16 cellular contexts compared by ENCODE assay signal in genomic region chr1:160474392-160475242, GRCh38. TPM values are rescaled to one million over a fixed set of nuclear protein-coding genes. Genes with fewer than 3 reads are reported as not detected.
DNase-seq lines count a peak whose midpoint lies in the region; ATAC-seq, FAIRE-seq and TF ChIP-seq lines count a peak whose summit lies in the region.
"Had no signal": no experiment of that assay in that cellular context is flagged by ENCODE, and none has a peak within 500 bp of the region (broad histone marks: within the 10 kb centered on the region; RNA-seq: fewer than 3 reads in every experiment).

No MANE protein-coding gene starts in this region.

- H3K9me3 Mint-ChIP-seq in activated CD8-positive, alpha-beta T cell treated with anti-CD3 and anti-CD28 coated beads for 36 hours, result peaks cover 16% of the 10 kb centered on the region

- no peak overlapping the region for H3K27ac Mint-ChIP-seq in activated CD8-positive, alpha-beta T cell treated with anti-CD3 and anti-CD28 coated beads for 36 hours

- no peak overlapping the region for H3K4me3 Mint-ChIP-seq in activated CD8-positive, alpha-beta T cell treated with anti-CD3 and anti-CD28 coated beads for 36 hours
- H3K4me3 Mint-ChIP-seq: neural crest cell had no signal

- FAIRE-seq in GM12891 (lab: Jason Lieb, UNC), result peak; percentile 89

- POLR2A ChIA-PET in activated CD8-positive, alpha-beta T cell treated with anti-CD3 and anti-CD28 coated beads for 36 hours (lab: Charles Lee), result interaction anchor here (1.0 to 1.8 kb wide), 8 partner anchors 9 to 48 kb away, joined by 3 to 10 read pairs (median 4); no protein-coding TSS in a partner anchor

- DNase-seq in GM12891 (ENCODE audit: insufficient read length, low spot score), result no peak
- no peak for DNase-seq in activated CD8-positive, alpha-beta T cell treated with anti-CD3 and anti-CD28 coated beads for 36 hours
- no peak for DNase-seq in GM20000 (ENCODE audit: low spot score)
- no peak for DNase-seq in activated T-cell treated with anti-CD3 and anti-CD28 coated beads, Interleukin-2, amount 50 U/mL, for 48 hours
- DNase-seq in effector CD4-positive, alpha-beta T cell, result no peak
- DNase-seq in T-helper 9 cell, result no peak
- DNase-seq: activated effector memory CD4-positive, alpha-beta T cell treated with anti-CD3 and anti-CD28 coated beads, Interleukin-2, amount 50 U/mL, for 16 hours; heart right ventricle; NCI-H1105; NCI-H524 treated with DMSO at 0.1 percent for 48 hours; Right ventricle myocardium superior; tibial artery had no signal

- CTCF ChIA-PET in activated CD8-positive, alpha-beta T cell treated with anti-CD3 and anti-CD28 coated beads for 36 hours (lab: Charles Lee), result interaction anchor here (0.9 to 2.4 kb wide), 6 partner anchors 9 to 55 kb away, joined by 3 to 8 read pairs (median 6); no protein-coding TSS in a partner anchor

- ATAC-seq in GM19452 (IDR thresholded peaks at IDR 0.05; ENCODE audit: unreplicated experiment) (peak; percentile 66), HG03342 (IDR thresholded peaks at IDR 0.05; ENCODE audit: unreplicated experiment) (peak; percentile 48)
- ATAC-seq in activated CD8-positive, alpha-beta T cell treated with anti-CD3 and anti-CD28 coated beads for 36 hours, result peak; percentile 92
- ATAC-seq: heart right ventricle had no signal

- H3K27me3 Mint-ChIP-seq in activated CD8-positive, alpha-beta T cell treated with anti-CD3 and anti-CD28 coated beads for 36 hours, result no peaks in the 10 kb centered on the region

- no peak for TF ChIP-seq CTCF in activated CD8-positive, alpha-beta T cell treated with anti-CD3 and anti-CD28 coated beads for 36 hours (IDR thresholded peaks at IDR 0.05)
- TF ChIP-seq CTCF in GM20000 (IDR thresholded peaks at IDR 0.05; ENCODE audit: extremely low read depth, missing control alignments), result no peak

- no peak for TF ChIP-seq POLR2A in GM12891 (IDR thresholded peaks at IDR 0.05; ENCODE audit: low read depth, low read length)

- intact Hi-C loops in activated CD8-positive, alpha-beta T cell treated with anti-CD3 and anti-CD28 coated beads for 36 hours (cut with micrococcal nuclease), result loop anchor here (5.0 kb wide), 2 partner anchors 47 to 48 kb away; partner anchors contain the start of gene SLAMF6

- peaks cover 15% of the 10 kb centered on the region for H3K36me3 Mint-ChIP-seq in activated CD8-positive, alpha-beta T cell treated with anti-CD3 and anti-CD28 coated beads for 36 hours (ENCODE audit: low read depth)

- H3K4me1 Mint-ChIP-seq in activated CD8-positive, alpha-beta T cell treated with anti-CD3 and anti-CD28 coated beads for 36 hours (ENCODE audit: low read depth), result peaks cover 2% of the 10 kb centered on the region
- H3K4me1 Mint-ChIP-seq: neural crest cell had no signal

TF ChIP-seq in GM12891, 5 proteins besides CTCF, POLR2A, EP300 and RAD21:
- TF ChIP-seq TAF1 (IDR thresholded peaks at IDR 0.05; ENCODE audit: low read depth, low read length) (no peak), POU2F2 (IDR thresholded peaks at IDR 0.05; ENCODE audit: low read depth, low read length) (no peak), PAX5 (IDR thresholded peaks at IDR 0.05; ENCODE audit: insufficient read depth, low read length, severe bottlenecking) (peak; percentile 54), POLR2AphosphoS5 (IDR thresholded peaks at IDR 0.05; ENCODE audit: low read depth, low read length) (no peak), SPI1 (IDR thresholded peaks at IDR 0.05; ENCODE audit: low read depth, low read length) (peak; percentile 81)

RNA-seq across cellular contexts. Expression of gene SLAMF6, which starts 48.4 kb away (rescaled TPM):
- polyA plus RNA-seq in GM12891 (2012; ENCODE audit: low read depth, missing spikeins), result 36.4 TPM
- total RNA-seq in activated CD8-positive, alpha-beta T cell treated with anti-CD3 and anti-CD28 coated beads for 36 hours, result 10 to 100 TPM; 42.8 to 43.9 TPM
- total RNA-seq: cardiac muscle cell, neural crest cell had no signal
- polyA plus RNA-seq: cardiac muscle cell had no signal
